In the genomic region with DNA sequence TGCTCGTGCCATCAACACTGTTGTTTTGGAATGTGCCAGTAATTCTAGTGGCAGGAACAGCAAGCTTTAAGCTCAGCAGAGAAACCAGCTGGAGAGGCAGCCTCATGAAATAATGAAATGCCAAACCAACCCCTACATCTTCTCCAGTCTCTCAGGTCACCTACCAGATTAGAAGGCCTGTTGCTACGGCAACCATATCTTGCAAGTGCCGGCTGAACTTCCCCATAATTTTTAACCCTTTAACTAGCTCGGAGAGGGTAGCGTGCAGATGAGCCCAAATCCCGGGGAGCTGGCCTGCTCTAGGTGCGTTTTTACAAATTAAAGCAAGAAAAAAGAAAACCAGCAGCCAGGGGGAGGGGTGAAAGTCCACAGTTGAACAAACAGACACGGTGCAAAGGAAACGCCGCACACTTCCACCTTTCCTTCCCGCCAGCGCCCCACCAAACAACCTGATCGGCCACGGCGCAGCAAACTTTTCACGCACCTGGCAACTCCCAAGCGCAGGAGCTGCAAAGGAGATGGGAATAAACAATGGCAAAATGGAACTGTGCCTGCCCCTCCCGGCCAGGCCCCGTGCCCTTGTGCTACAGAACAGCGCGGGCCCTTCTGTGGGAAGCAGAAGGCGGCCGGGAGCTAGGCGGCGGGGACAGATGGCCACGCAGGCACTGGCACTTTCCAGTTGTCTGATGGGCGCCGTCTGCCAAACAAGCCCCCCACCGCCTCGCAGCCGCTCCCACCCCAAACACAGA, we compare ENCODE assay signal across 9 cellular contexts. TPM values are rescaled to one million over a fixed set of nuclear protein-coding genes. Genes with fewer than 3 reads are reported as not detected.
DNase-seq lines count a peak whose midpoint lies in the region; ATAC-seq, FAIRE-seq and TF ChIP-seq lines count a peak whose summit lies in the region.
"Had no signal": no experiment of that assay in that cellular context is flagged by ENCODE, and none has a peak within 500 bp of the region (broad histone marks: within the 10 kb centered on the region; RNA-seq: fewer than 3 reads in every experiment).

No MANE protein-coding gene starts in this region.

- peak; percentile 39 for DNase-seq in GM12891 (ENCODE audit: insufficient read length, low spot score)
- DNase-seq in Karpas-422 = peak; percentile 70
- peak; percentile 66 for DNase-seq in neural progenitor cell (ENCODE audit: low spot score)
- no peak for DNase-seq in urothelium cell line (ENCODE audit: low spot score)
- no peak for DNase-seq in MCF 10A (ENCODE audit: unreplicated experiment)

- H3K4me1 Mint-ChIP-seq in neural progenitor cell (peaks cover 92% of the 10 kb centered on the region), MCF 10A (ENCODE audit: insufficient read depth, unreplicated experiment) (no peaks in the 10 kb centered on the region)

- H3K4me1 ChIP-seq in Karpas-422 (ENCODE audit: low read length) (peaks cover 18% of the 10 kb centered on the region), neural progenitor cell (peaks cover 51% of the 10 kb centered on the region)

- H4K20me1 ChIP-seq in Karpas-422 (ENCODE audit: insufficient read depth, low read depth, low read length) = no peaks in the 10 kb centered on the region
- peaks cover 100% of the 10 kb centered on the region for H4K20me1 ChIP-seq in neural progenitor cell (ENCODE audit: low read depth)

- H3K27ac ChIP-seq in Karpas-422 (ENCODE audit: low read length) = no peak overlapping the region
- peak overlapping the region; percentile 73 for H3K27ac ChIP-seq in angular gyrus (ENCODE audit: low read depth, low read length)
- peak overlapping the region; percentile 10 for H3K27ac ChIP-seq in neural progenitor cell
- H3K27ac ChIP-seq: SK-N-MC had no signal

- POLR2A ChIA-PET in MCF 10A (lab: Yijun Ruan, JAX) = no interaction called here

- no peaks in the 10 kb centered on the region for H3K9me2 ChIP-seq in Karpas-422 (replicated peaks; ENCODE audit: insufficient read depth, low read length)

- H3K9me3 ChIP-seq in Karpas-422 (ENCODE audit: low read length) = no peaks in the 10 kb centered on the region
- H3K9me3 ChIP-seq in neural progenitor cell (ENCODE audit: low read depth) = no peaks in the 10 kb centered on the region

- no peaks in the 10 kb centered on the region for H3K79me2 ChIP-seq in Karpas-422 (ENCODE audit: low read length)
- H3K79me2 ChIP-seq in neural progenitor cell (ENCODE audit: low read depth) = peaks cover 100% of the 10 kb centered on the region

- H3K27ac Mint-ChIP-seq in neural progenitor cell (peak overlapping the region; percentile 95), MCF 10A (ENCODE audit: low read depth, unreplicated experiment) (no peak overlapping the region)

- no peak for TF ChIP-seq POLR2A in GM12891 (IDR thresholded peaks at IDR 0.05; ENCODE audit: low read depth, low read length)

- H3K9me3 Mint-ChIP-seq in neural progenitor cell (no peaks in the 10 kb centered on the region), MCF 10A (ENCODE audit: unreplicated experiment) (no peaks in the 10 kb centered on the region)

- H3K4me3 ChIP-seq in Karpas-422 (ENCODE audit: low read length) = no peak overlapping the region
- H3K4me3 ChIP-seq in neural progenitor cell = no peak overlapping the region
- H3K4me3 ChIP-seq: SK-N-MC had no signal

- H3K4me3 Mint-ChIP-seq in neural progenitor cell = peak overlapping the region; percentile 80
- H3K4me3 Mint-ChIP-seq in MCF 10A (ENCODE audit: unreplicated experiment) = no peak overlapping the region

- no peaks in the 10 kb centered on the region for H3K36me3 ChIP-seq in Karpas-422 (ENCODE audit: insufficient read depth, low read length)
- no peaks in the 10 kb centered on the region for H3K36me3 ChIP-seq in neural progenitor cell

- no TSS peak for BruUV-seq in MCF 10A (replicated peaks; lab: Mats Ljungman, UMichigan)

- peak; percentile 13 for FAIRE-seq in GM12891 (lab: Jason Lieb, UNC)
- no peak for FAIRE-seq in urothelium cell line (lab: Jason Lieb, UNC)

- H2AFZ ChIP-seq in Karpas-422 (ENCODE audit: low read length) (no peak overlapping the region), neural progenitor cell (replicated peaks) (no peak overlapping the region)

- intact Hi-C loops in MCF 10A (cut with micrococcal nuclease) = no loop called here

- no peak overlapping the region for H3K4me2 ChIP-seq in Karpas-422 (ENCODE audit: low read depth, low read length, poor library complexity, severe bottlenecking)
- peak overlapping the region; percentile 68 for H3K4me2 ChIP-seq in neural progenitor cell

- no peaks in the 10 kb centered on the region for H3K27me3 ChIP-seq in Karpas-422 (ENCODE audit: low read length)
- no peaks in the 10 kb centered on the region for H3K27me3 ChIP-seq in neural progenitor cell

- CTCF ChIA-PET in MCF 10A (lab: Yijun Ruan, JAX) = interaction anchor here (0.6 to 1.0 kb wide), 2 partner anchors 28 to 209 kb away, joined by 3 to 4 read pairs; no protein-coding TSS in a partner anchor

- H3K36me3 Mint-ChIP-seq in neural progenitor cell (peaks cover 11% of the 10 kb centered on the region), MCF 10A (ENCODE audit: insufficient read depth, unreplicated experiment) (no peaks in the 10 kb centered on the region)

- peaks cover 35% of the 10 kb centered on the region for H3F3A ChIP-seq in neural progenitor cell (ENCODE audit: low read depth)

- H3K9ac ChIP-seq in Karpas-422 (ENCODE audit: low read length) (no peak overlapping the region), neural progenitor cell (no peak overlapping the region)

- no peak for TF ChIP-seq CTCF in neural progenitor cell (IDR thresholded peaks at IDR 0.05)
- no peak for TF ChIP-seq CTCF in MCF 10A (IDR thresholded peaks at IDR 0.05; ENCODE audit: unreplicated experiment)

- H3K27me3 Mint-ChIP-seq in neural progenitor cell (ENCODE audit: insufficient read depth, low read depth) (peaks cover 7% of the 10 kb centered on the region), MCF 10A (ENCODE audit: insufficient read depth, unreplicated experiment) (no peaks in the 10 kb centered on the region)

- ATAC-seq in GM19452 (IDR thresholded peaks at IDR 0.05; ENCODE audit: unreplicated experiment) = no peak
- ATAC-seq in HG02870 (IDR thresholded peaks at IDR 0.05; ENCODE audit: unreplicated experiment) = no peak

TF ChIP-seq in GM12891, 5 proteins besides CTCF, POLR2A, EP300 and RAD21:
- no peak for TF ChIP-seq POLR2AphosphoS5 (IDR thresholded peaks at IDR 0.05; ENCODE audit: low read depth, low read length)
- TF ChIP-seq TAF1 (IDR thresholded peaks at IDR 0.05; ENCODE audit: low read depth, low read length) = no peak
- no peak for TF ChIP-seq PAX5 (IDR thresholded peaks at IDR 0.05; ENCODE audit: insufficient read depth, low read length, severe bottlenecking)
- TF ChIP-seq SPI1 (IDR thresholded peaks at IDR 0.05; ENCODE audit: low read depth, low read length) = no peak
- no peak for TF ChIP-seq POU2F2 (IDR thresholded peaks at IDR 0.05; ENCODE audit: low read depth, low read length)

RNA-seq across cellular contexts. Expression of gene SSBP3, which starts 50.1 kb away (rescaled TPM):
- polyA plus RNA-seq in GM12891 (2012; ENCODE audit: low read depth, missing spikeins) = 14.3 TPM
- total RNA-seq in Karpas-422 (2014; rRNA removed; shearing (Covaris generic); ENCODE audit: low replicate concordance) = 2.4 and 4.7 TPM in 2 replicates
- total RNA-seq in neural progenitor cell (ENCODE audit: low replicate concordance) = 53.0 and 86.1 TPM in 2 replicates
- total RNA-seq in MCF 10A (2022) = 6.5 and 8.6 TPM in 2 replicates

Comparison
In these comparisons a context has a peak if more than half of its experiments do, and no peak if none do; other contexts are left out.
1. DNase-seq: peak in GM12891 (single experiment), Karpas-422 (single experiment) and neural progenitor cell (single experiment); none in urothelium cell line (single experiment) and MCF 10A (single experiment).